19 cellular contexts compared by ENCODE assay signal in the genomic region with DNA sequence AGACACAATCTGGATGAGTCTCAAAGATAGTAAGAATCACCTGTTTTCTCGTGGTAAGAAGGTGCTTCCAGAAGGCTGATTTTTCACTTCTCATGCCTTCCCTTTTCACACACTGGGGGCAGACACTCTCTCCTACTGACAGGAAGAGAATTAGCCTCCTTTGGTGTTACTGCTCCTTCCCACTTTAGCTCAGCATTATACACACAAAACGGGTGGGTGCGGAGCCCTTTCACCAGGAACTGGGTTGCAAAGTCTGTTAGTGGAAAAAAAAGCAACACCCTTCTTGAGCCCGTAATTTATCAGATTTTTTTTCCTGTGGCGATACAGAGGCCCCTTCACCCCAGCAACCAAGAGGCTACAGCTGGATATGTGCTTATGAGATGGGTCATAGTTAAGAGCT. TPM values are rescaled to one million over a fixed set of nuclear protein-coding genes. Genes with fewer than 3 reads are reported as not detected.
DNase-seq lines count a peak whose midpoint lies in the region; ATAC-seq and TF ChIP-seq lines count a peak whose summit lies in the region.
"Had no signal": no experiment of that assay in that cellular context is flagged by ENCODE, and none has a peak within 500 bp of the region (broad histone marks: within the 10 kb centered on the region; RNA-seq: fewer than 3 reads in every experiment).

No MANE protein-coding gene starts in this region.

- TF ChIP-seq EP300 in esophagus muscularis mucosa (IDR thresholded peaks at IDR 0.05) = no peak

- no peaks in the 10 kb centered on the region for H3F3A ChIP-seq in GM23338 (replicated peaks; ENCODE audit: low read depth)

- H3K27ac Mint-ChIP-seq in GM23338 (no peak overlapping the region), WTC11 (no peak overlapping the region)
- no peak overlapping the region for H3K27ac Mint-ChIP-seq in activated T-cell treated with anti-CD3 and anti-CD28 coated beads, Interleukin-2, amount 50 U/mL, for 72 hours
- H3K27ac Mint-ChIP-seq: HFFc6 had no signal

- DNase-seq in GM23338 (ENCODE audit: low spot score) (peak; percentile 15), WTC11 (ENCODE audit: low spot score) (no peak), esophagus muscularis mucosa (ENCODE audit: extremely low spot score) (peak; percentile 80), tibial artery (no peak), NCI-H1436 (lab: John Stamatoyannopoulos, UW) (no peak)
- DNase-seq in activated T-cell treated with anti-CD3 and anti-CD28 coated beads, Interleukin-2, amount 50 U/mL, for 72 hours = no peak
- DNase-seq: 8988T; C1 segment of cervical spinal cord; Calu3; CD4-positive, alpha-beta memory T cell; COR-L47; DMS53; DMS79 treated with DMSO at 0.1 percent for 48 hours; GF-D8; GOT3; HFFc6 had no signal

- H3K27me3 Mint-ChIP-seq in GM23338 (ENCODE audit: insufficient read depth, low read depth, poor library complexity) (peaks cover 5% of the 10 kb centered on the region), WTC11 (ENCODE audit: low read depth) (no peaks in the 10 kb centered on the region)
- H3K27me3 Mint-ChIP-seq in activated T-cell treated with anti-CD3 and anti-CD28 coated beads, Interleukin-2, amount 50 U/mL, for 72 hours (ENCODE audit: low read depth) = no peaks in the 10 kb centered on the region
- H3K27me3 Mint-ChIP-seq: CD4-positive, alpha-beta memory T cell had no signal

- no peak overlapping the region for H2AFZ ChIP-seq in GM23338

- no peak overlapping the region for H3K4me2 ChIP-seq in GM23338
- H3K4me2 ChIP-seq: A549 had no signal

- H3K27ac ChIP-seq in GM23338 (ENCODE audit: low read depth) (no peak overlapping the region), esophagus muscularis mucosa (replicated peaks in 1 of 4) (no peak overlapping the region), tibial artery (peak overlapping the region; percentile 78 to 82)
- H3K27ac ChIP-seq: A549 had no signal

- no peak for TF ChIP-seq CTCF in GM23338 (conservative IDR thresholded peaks at IDR 0.05; ENCODE audit: low read depth in 2 of 2)
- TF ChIP-seq CTCF in WTC11 (IDR thresholded peaks at IDR 0.05) = no peak
- TF ChIP-seq CTCF in esophagus muscularis mucosa (IDR thresholded peaks at IDR 0.05) = no peak
- TF ChIP-seq CTCF in tibial artery (IDR thresholded peaks at IDR 0.05) = no peak

- ATAC-seq in GM23338 (no peak), WTC11 (peak; percentile 20; the same call in 1 of the 2 replicates), GM19324 (IDR thresholded peaks at IDR 0.05; ENCODE audit: low FRiP score, unreplicated experiment) (no peak)
- no peak for ATAC-seq in activated T-cell treated with anti-CD3 and anti-CD28 coated beads, Interleukin-2, amount 50 U/mL, for 72 hours (replicated peaks in 1 of 2)
- ATAC-seq: A549 had no signal

- H3K4me1 ChIP-seq in GM23338 (ENCODE audit: insufficient read depth) (no peaks in the 10 kb centered on the region; the same call in 1 of the 2 replicates), esophagus muscularis mucosa (peaks cover 24 to 46% (median 40%) of the 10 kb centered on the region in 4 donors), tibial artery (peaks cover 0 to 66% (median 44%) of the 10 kb centered on the region in 4 donors)
- H3K4me1 ChIP-seq: A549, HAP-1 had no signal

- TF ChIP-seq POLR2A in esophagus muscularis mucosa (IDR thresholded peaks at IDR 0.05; ENCODE audit: low read depth) = no peak

- H3K36me3 ChIP-seq in GM23338 (ENCODE audit: insufficient read depth) (no peaks in the 10 kb centered on the region), esophagus muscularis mucosa (peaks cover 4 to 36% (median 14%) of the 10 kb centered on the region in 4 donors), tibial artery (peaks cover 0 to 9% (median 5%) of the 10 kb centered on the region in 3 donors)
- H3K36me3 ChIP-seq: HAP-1 had no signal

- H3K27me3 ChIP-seq in GM23338 (ENCODE audit: insufficient read depth) = no peaks in the 10 kb centered on the region
- H3K27me3 ChIP-seq in esophagus muscularis mucosa = no peaks in the 10 kb centered on the region
- H3K27me3 ChIP-seq in tibial artery = no peaks in the 10 kb centered on the region

- H3K9me3 ChIP-seq in esophagus muscularis mucosa = no peaks in the 10 kb centered on the region
- no peaks in the 10 kb centered on the region for H3K9me3 ChIP-seq in tibial artery
- H3K9me3 ChIP-seq: A549, HAP-1 had no signal

- H3K9me3 Mint-ChIP-seq in GM23338 = no peaks in the 10 kb centered on the region
- no peaks in the 10 kb centered on the region for H3K9me3 Mint-ChIP-seq in WTC11
- no peaks in the 10 kb centered on the region for H3K9me3 Mint-ChIP-seq in activated T-cell treated with anti-CD3 and anti-CD28 coated beads, Interleukin-2, amount 50 U/mL, for 72 hours
- H3K9me3 Mint-ChIP-seq: CD4-positive, alpha-beta memory T cell; HFFc6 had no signal

- 81% methylated on average over 5 of the region's 5 CpGs for WGBS in esophagus muscularis mucosa

- H3K4me1 Mint-ChIP-seq in GM23338 (peaks cover 10% of the 10 kb centered on the region), WTC11 (peaks cover 4% of the 10 kb centered on the region)
- no peaks in the 10 kb centered on the region for H3K4me1 Mint-ChIP-seq in activated T-cell treated with anti-CD3 and anti-CD28 coated beads, Interleukin-2, amount 50 U/mL, for 72 hours (ENCODE audit: low read depth)

- CTCF ChIA-PET in WTC11 (lab: Charles Lee) = interaction anchor here (0.6 to 1.3 kb wide), 6 partner anchors 9 to 437 kb away, joined by 3 to 5 read pairs (median 4); partner anchors contain the start of gene SNX19

- H3K4me3 ChIP-seq in GM23338 (no peak overlapping the region), esophagus muscularis mucosa (no peak overlapping the region), tibial artery (no peak overlapping the region)
- H3K4me3 ChIP-seq: A549, HAP-1 had no signal

- H4K20me1 ChIP-seq in GM23338 (replicated peaks; ENCODE audit: insufficient read depth) = 0 out of 2 replicates have a peak, but pooled peaks cover 3% of the 10 kb centered on the region

- no peaks in the 10 kb centered on the region for H3K9me2 ChIP-seq in GM23338 (ENCODE audit: insufficient read depth)

- H3K4me3 Mint-ChIP-seq in GM23338 = no peak overlapping the region
- H3K4me3 Mint-ChIP-seq in WTC11 = no peak overlapping the region
- no peak overlapping the region for H3K4me3 Mint-ChIP-seq in activated T-cell treated with anti-CD3 and anti-CD28 coated beads, Interleukin-2, amount 50 U/mL, for 72 hours
- H3K4me3 Mint-ChIP-seq: CD4-positive, alpha-beta memory T cell; HFFc6 had no signal

- POLR2A ChIA-PET in WTC11 (lab: Charles Lee) = no interaction called here

- H3K36me3 Mint-ChIP-seq in GM23338 (ENCODE audit: low read depth) (no peaks in the 10 kb centered on the region), WTC11 (no peaks in the 10 kb centered on the region)
- H3K36me3 Mint-ChIP-seq in activated T-cell treated with anti-CD3 and anti-CD28 coated beads, Interleukin-2, amount 50 U/mL, for 72 hours (ENCODE audit: insufficient read depth in 2 of 2) = no peaks in the 10 kb centered on the region

- intact Hi-C loops in esophagus muscularis mucosa (cut with DNase I) (no loop called here), tibial artery (cut with DNase I; ENCODE audit: low total_unique reads) (no loop called here)

- no peaks in the 10 kb centered on the region for H3K79me2 ChIP-seq in GM23338 (replicated peaks; ENCODE audit: insufficient read depth)

TF ChIP-seq in GM23338, 12 proteins besides CTCF, POLR2A, EP300 and RAD21 (continues in another document):
- TF ChIP-seq ZNF331 (CRISPR knock-in tag; IDR thresholded peaks at IDR 0.05; ENCODE audit: low read depth) = no peak
- no peak for TF ChIP-seq EZH2phosphoT487 (IDR thresholded peaks at IDR 0.05; ENCODE audit: unreplicated experiment)
- TF ChIP-seq STAT1 (IDR thresholded peaks at IDR 0.05; ENCODE audit: unreplicated experiment) = no peak

TF ChIP-seq in WTC11, 78 proteins besides CTCF, POLR2A, EP300 and RAD21:
- no peak for TF ChIP-seq ERG (CRISPR knock-in tag; IDR thresholded peaks at IDR 0.05)
- no peak for TF ChIP-seq ZNF671 (CRISPR knock-in tag; IDR thresholded peaks at IDR 0.05)
- no peak for TF ChIP-seq ELF4 (CRISPR knock-in tag; IDR thresholded peaks at IDR 0.05; ENCODE audit: low read depth)
- TF ChIP-seq CREM (CRISPR knock-in tag; IDR thresholded peaks at IDR 0.05) = no peak
- no peak for TF ChIP-seq SMAD3 (CRISPR knock-in tag; IDR thresholded peaks at IDR 0.05; ENCODE audit: borderline replicate concordance)
- TF ChIP-seq GRHL2 (CRISPR knock-in tag; IDR thresholded peaks at IDR 0.05; ENCODE audit: insufficient replicate concordance, severe bottlenecking) = no peak

RNA-seq across cellular contexts. Expression of gene SNX19, which starts 48.2 kb away (rescaled TPM):
- 29.0 and 30.0 TPM in 2 replicates for total RNA-seq in GM23338 (2014; rRNA removed; shearing (Covaris generic))
- 5.2 and 6.6 TPM in 2 replicates for polyA plus RNA-seq in GM23338 (2016; fragmentation: Nextera tagmentation; extraction: Ambion mirVana)
- total RNA-seq in WTC11 (2021) (24.3 to 28.7 TPM (median 25.2 TPM) in 3 replicates), esophagus muscularis mucosa (100 to 1,000 TPM in 2 of 4 donors, 10 to 100 TPM in 2; 87.6 to 118 (median 95.8) TPM)
- total RNA-seq in activated T-cell treated with anti-CD3 and anti-CD28 coated beads, Interleukin-2, amount 50 U/mL, for 72 hours = 10 to 100 TPM; 29.5 to 37.1 TPM

Comparison
In these comparisons a context has a peak if more than half of its experiments do, and no peak if none do; other contexts are left out.
1. DNase-seq: peak in GM23338 (single experiment) and esophagus muscularis mucosa (single experiment); none in WTC11 (single experiment), tibial artery (0 of 2), NCI-H1436 (single experiment) and activated T-cell treated with anti-CD3 and anti-CD28 coated beads, Interleukin-2, amount 50 U/mL, for 72 hours (0 of 2).
2. H3K27ac ChIP-seq: peak in tibial artery (2 of 2); none in GM23338 (single experiment) and esophagus muscularis mucosa (0 of 4).